ENCODE assay signal across 13 cellular contexts in genomic region chr19:56660381-56661105, GRCh38. TPM values are rescaled to one million over a fixed set of nuclear protein-coding genes. Genes with fewer than 3 reads are reported as not detected.
A peak's percentile ranks its signal among the peaks of the same experiment; 100 is the strongest.
DNase-seq lines count a peak whose midpoint lies in the region; ATAC-seq and TF ChIP-seq lines count a peak whose summit lies in the region.
"Had no signal": no experiment of that assay in that cellular context is flagged by ENCODE, and none has a peak within 500 bp of the region (broad histone marks: within the 10 kb centered on the region; RNA-seq: fewer than 3 reads in every experiment).

No MANE protein-coding gene starts in this region.

- H3K9me3 Mint-ChIP-seq in activated naive CD8-positive, alpha-beta T cell treated with anti-CD3 and anti-CD28 coated beads for 36 hours: peaks cover 20% of the 10 kb centered on the region
- peaks cover 19% of the 10 kb centered on the region for H3K9me3 Mint-ChIP-seq in activated naive CD8-positive, alpha-beta T cell treated with anti-CD3 and anti-CD28 coated beads, Interleukin-2, amount 50 U/mL, for 24 hours

- H3K27ac Mint-ChIP-seq in activated naive CD8-positive, alpha-beta T cell treated with anti-CD3 and anti-CD28 coated beads for 36 hours: no peak overlapping the region
- no peak overlapping the region for H3K27ac Mint-ChIP-seq in activated naive CD8-positive, alpha-beta T cell treated with anti-CD3 and anti-CD28 coated beads, Interleukin-2, amount 50 U/mL, for 24 hours

- H3K27me3 ChIP-seq in thoracic aorta (replicated peaks; ENCODE audit: insufficient read depth): no peaks in the 10 kb centered on the region

- H3K36me3 Mint-ChIP-seq in activated naive CD8-positive, alpha-beta T cell treated with anti-CD3 and anti-CD28 coated beads for 36 hours: peaks cover 44% of the 10 kb centered on the region
- peaks cover 26% of the 10 kb centered on the region for H3K36me3 Mint-ChIP-seq in activated naive CD8-positive, alpha-beta T cell treated with anti-CD3 and anti-CD28 coated beads, Interleukin-2, amount 50 U/mL, for 24 hours (ENCODE audit: low read depth)

- H3K4me3 Mint-ChIP-seq in activated naive CD8-positive, alpha-beta T cell treated with anti-CD3 and anti-CD28 coated beads for 36 hours: no peak overlapping the region
- H3K4me3 Mint-ChIP-seq in activated naive CD8-positive, alpha-beta T cell treated with anti-CD3 and anti-CD28 coated beads, Interleukin-2, amount 50 U/mL, for 24 hours: no peak overlapping the region
- H3K4me3 Mint-ChIP-seq: neural crest cell had no signal

- H3K27me3 Mint-ChIP-seq in activated naive CD8-positive, alpha-beta T cell treated with anti-CD3 and anti-CD28 coated beads for 36 hours: no peaks in the 10 kb centered on the region
- no peaks in the 10 kb centered on the region for H3K27me3 Mint-ChIP-seq in activated naive CD8-positive, alpha-beta T cell treated with anti-CD3 and anti-CD28 coated beads, Interleukin-2, amount 50 U/mL, for 24 hours

- ATAC-seq in activated naive CD8-positive, alpha-beta T cell treated with anti-CD3 and anti-CD28 coated beads, Interleukin-2, amount 50 U/mL, for 24 hours: no peak
- ATAC-seq in thoracic aorta (ENCODE audit: insufficient number of reproducible peaks, low FRiP score, low read depth) (no peak), GM18861 (IDR thresholded peaks at IDR 0.05; ENCODE audit: unreplicated experiment) (no peak), HG02763 (IDR thresholded peaks at IDR 0.05; ENCODE audit: unreplicated experiment) (no peak)

- no peak for TF ChIP-seq CTCF in thoracic aorta (IDR thresholded peaks at IDR 0.05)

- peaks cover under 1% of the 10 kb centered on the region for H3K9me3 ChIP-seq in thoracic aorta

- peak; percentile 19 for DNase-seq in activated naive CD8-positive, alpha-beta T cell treated with anti-CD3 and anti-CD28 coated beads for 36 hours
- DNase-seq in activated naive CD8-positive, alpha-beta T cell treated with anti-CD3 and anti-CD28 coated beads, Interleukin-2, amount 50 U/mL, for 24 hours: no peak
- DNase-seq in OCI-M1 (lab: John Stamatoyannopoulos, UW) (peak; percentile 63), inferior parietal cortex (ENCODE audit: extremely low spot score) (peak; percentile 27), thoracic aorta (ENCODE audit: low spot score) (no peak), GM19240 (ENCODE audit: insufficient read length, low spot score) (no peak)
- DNase-seq: central memory CD4-positive, alpha-beta T cell; NCI-H146; stimulated activated CD4-positive, alpha-beta T cell treated with anti-CD3 and anti-CD28 coated beads, Interleukin-4, amount 100 ng/mL, for 1 hour had no signal

- no peak overlapping the region for H3K27ac ChIP-seq in thoracic aorta
- H3K27ac ChIP-seq: VCaP had no signal

- peak overlapping the region; percentile 49 for H3K4me3 ChIP-seq in thoracic aorta

- peaks cover 10% of the 10 kb centered on the region for H3K36me3 ChIP-seq in thoracic aorta

- H3K4me1 Mint-ChIP-seq in activated naive CD8-positive, alpha-beta T cell treated with anti-CD3 and anti-CD28 coated beads for 36 hours: no peaks in the 10 kb centered on the region
- no peaks in the 10 kb centered on the region for H3K4me1 Mint-ChIP-seq in activated naive CD8-positive, alpha-beta T cell treated with anti-CD3 and anti-CD28 coated beads, Interleukin-2, amount 50 U/mL, for 24 hours
- H3K4me1 Mint-ChIP-seq: neural crest cell had no signal

- no peaks in the 10 kb centered on the region for H3K4me1 ChIP-seq in thoracic aorta (ENCODE audit: control insufficient read depth in 1 of 2, low read depth in 2 of 2)

RNA-seq across cellular contexts. Expression of gene ZNF835, which starts 11.0 kb away (rescaled TPM):
- total RNA-seq in activated naive CD8-positive, alpha-beta T cell treated with anti-CD3 and anti-CD28 coated beads for 36 hours: 1 to 10 TPM; 5.0 to 5.2 TPM
- 10 to 100 TPM in 1 of 2 donors, 1 to 10 TPM in 1; 4.7 to 14.5 TPM for total RNA-seq in thoracic aorta
- total RNA-seq: neural crest cell had no signal

RNA-seq across cellular contexts. Expression of gene SMIM17, which starts 17.6 kb away (rescaled TPM):
- total RNA-seq in activated naive CD8-positive, alpha-beta T cell treated with anti-CD3 and anti-CD28 coated beads for 36 hours: not detected
- total RNA-seq in thoracic aorta: 1 to 10 TPM in 1 of 2 donors, not detected in 1; 4.4 TPM

Comparison
In these comparisons a context has a peak if more than half of its experiments do, and no peak if none do; other contexts are left out.
1. DNase-seq: peak in activated naive CD8-positive, alpha-beta T cell treated with anti-CD3 and anti-CD28 coated beads for 36 hours (single experiment), OCI-M1 (single experiment) and inferior parietal cortex (single experiment); none in activated naive CD8-positive, alpha-beta T cell treated with anti-CD3 and anti-CD28 coated beads, Interleukin-2, amount 50 U/mL, for 24 hours (single experiment), thoracic aorta (single experiment) and GM19240 (single experiment).